28 cellular contexts compared by ENCODE assay signal in genomic region chr2:103153580-103153979, GRCh38.
"Had no signal": no experiment of that assay in that cellular context is flagged by ENCODE, and none has a peak within 500 bp of the region (broad histone marks: within the 10 kb centered on the region; RNA-seq: fewer than 3 reads in every experiment).

No MANE protein-coding gene starts in this region.

- H3K27ac ChIP-seq: left lung, lower lobe of right lung, ovary, right atrium auricular region, right lobe of liver, testis, thyroid gland, upper lobe of right lung had no signal

- H3K36me3 ChIP-seq: left lung, lower lobe of right lung, ovary, right atrium auricular region, right lobe of liver, thyroid gland, upper lobe of right lung had no signal

- DNase-seq: hippocampal formation; immature natural killer cell; kidney; left colon; left lung; lower lobe of right lung; mammary epithelial cell; mesenchymal stem cell; naive B cell; natural killer cell; ovary; right lobe of liver; stimulated activated CD4-positive, alpha-beta T cell treated with anti-CD3 and anti-CD28 coated beads, Interleukin-1b, Interleukin-23, amount 100 ng/mL, for 48 hours; stimulated activated CD4-positive, alpha-beta T cell treated with anti-CD3 and anti-CD28 coated beads, Interleukin-2, amount 100 ng/mL, for 48 hours; stimulated activated CD4-positive, alpha-beta T cell treated with anti-CD3 and anti-CD28 coated beads, Interleukin-4, amount 100 ng/mL, for 4 hours; stimulated activated CD8-positive, alpha-beta memory T cell treated with anti-CD3 and anti-CD28 coated beads, Interleukin-4, amount 100 ng/mL, for 48 hours; stimulated activated naive CD4-positive, alpha-beta T cell treated with Interleukin-2 at 50 U/mL for 16 hours; stimulated activated naive CD8-positive, alpha-beta T cell treated with anti-CD3 and anti-CD28 coated beads, Interleukin-15, amount 100 ng/mL, for 72 hours; substantia nigra; testis; thyroid gland; trophoblast cell; upper lobe of right lung had no signal

- ATAC-seq: left colon; left lung; lower lobe of right lung; natural killer cell; right lobe of liver; stimulated activated memory B cell treated with anti-CD40 and anti-IgM and Interleukin-4, amounts not matched to agents 10 μg/mL and 1 μg/mL and 100 μg/mL, for 72 hours; stimulated activated naive CD8-positive, alpha-beta T cell treated with anti-CD3 and anti-CD28 coated beads, Interleukin-15, amount 100 ng/mL, for 72 hours; upper lobe of right lung had no signal

- H3K4me3 Mint-ChIP-seq: immature natural killer cell; mesothelial cell of epicardium; naive B cell; natural killer cell; stimulated activated memory B cell treated with anti-CD40 and anti-IgM and Interleukin-4, amounts not matched to agents 10 μg/mL and 1 μg/mL and 100 μg/mL, for 72 hours; stimulated activated naive CD8-positive, alpha-beta T cell treated with anti-CD3 and anti-CD28 coated beads, Interleukin-15, amount 100 ng/mL, for 72 hours had no signal

- H3K4me2 ChIP-seq: smooth muscle cell had no signal

- H3K9me3 Mint-ChIP-seq: mesothelial cell of epicardium, natural killer cell had no signal

- H3K4me1 ChIP-seq: left lung, lower lobe of right lung, right atrium auricular region, right lobe of liver, testis, thyroid gland, upper lobe of right lung had no signal

- H3K4me3 ChIP-seq: left lung, lower lobe of right lung, ovary, right atrium auricular region, right lobe of liver, smooth muscle cell, testis, thyroid gland, upper lobe of right lung had no signal

- H3K27me3 ChIP-seq: left lung, ovary, right atrium auricular region, right lobe of liver, testis, thyroid gland, upper lobe of right lung had no signal

- H3K4me1 Mint-ChIP-seq: mesothelial cell of epicardium; naive B cell; stimulated activated memory B cell treated with anti-CD40 and anti-IgM and Interleukin-4, amounts not matched to agents 10 μg/mL and 1 μg/mL and 100 μg/mL, for 72 hours; stimulated activated naive CD8-positive, alpha-beta T cell treated with anti-CD3 and anti-CD28 coated beads, Interleukin-15, amount 100 ng/mL, for 72 hours had no signal

- H3K9me3 ChIP-seq: left lung, lower lobe of right lung, ovary, right atrium auricular region, right lobe of liver, testis, thyroid gland, upper lobe of right lung had no signal

- H3K36me3 Mint-ChIP-seq: mesothelial cell of epicardium; naive B cell; natural killer cell; stimulated activated memory B cell treated with anti-CD40 and anti-IgM and Interleukin-4, amounts not matched to agents 10 μg/mL and 1 μg/mL and 100 μg/mL, for 72 hours had no signal

- H3K27me3 Mint-ChIP-seq: progenitor cell of endocrine pancreas; stimulated activated memory B cell treated with anti-CD40 and anti-IgM and Interleukin-4, amounts not matched to agents 10 μg/mL and 1 μg/mL and 100 μg/mL, for 72 hours; stimulated activated naive CD8-positive, alpha-beta T cell treated with anti-CD3 and anti-CD28 coated beads, Interleukin-15, amount 100 ng/mL, for 72 hours had no signal

- H3K27ac Mint-ChIP-seq: immature natural killer cell; mesothelial cell of epicardium; natural killer cell; progenitor cell of endocrine pancreas; stimulated activated memory B cell treated with anti-CD40 and anti-IgM and Interleukin-4, amounts not matched to agents 10 μg/mL and 1 μg/mL and 100 μg/mL, for 72 hours had no signal
